20 cellular contexts compared by ENCODE assay signal in the genomic region with DNA sequence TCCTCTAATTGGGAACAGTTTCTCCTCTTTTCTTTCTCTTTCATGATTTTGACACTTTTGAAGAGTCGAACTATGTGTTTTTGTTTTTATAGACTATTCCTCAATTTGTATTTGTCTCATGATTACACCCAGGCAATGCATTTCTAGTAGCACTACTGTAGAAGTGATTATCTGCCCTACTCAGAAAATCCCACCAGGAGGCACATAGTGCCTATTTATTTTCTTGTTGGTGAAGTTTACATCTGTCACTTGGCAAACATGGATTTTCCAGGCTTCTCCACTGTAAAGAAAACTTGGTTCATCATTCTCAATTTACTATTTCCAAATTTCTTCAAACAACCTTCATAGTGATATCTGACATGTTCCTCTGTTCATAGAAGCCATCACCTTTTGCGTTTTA.
DNase-seq lines count a peak whose midpoint lies in the region; ATAC-seq, FAIRE-seq and TF ChIP-seq lines count a peak whose summit lies in the region.
"Had no signal": no experiment of that assay in that cellular context is flagged by ENCODE, and none has a peak within 500 bp of the region (broad histone marks: within the 10 kb centered on the region; RNA-seq: fewer than 3 reads in every experiment).

No MANE protein-coding gene starts in this region.

- no peaks in the 10 kb centered on the region for H3K9me3 ChIP-seq in liver (ENCODE audit: control insufficient read depth in 4 of 4, low read length in 3 of 4)
- no peaks in the 10 kb centered on the region for H3K9me3 ChIP-seq in HepG2 (ENCODE audit: low read length)
- no peaks in the 10 kb centered on the region for H3K9me3 ChIP-seq in WERI-Rb-1 (ENCODE audit: severe bottlenecking)
- H3K9me3 ChIP-seq in mesenchymal stem cell (ENCODE audit: control insufficient read depth, low read length): no peaks in the 10 kb centered on the region
- H3K9me3 ChIP-seq in mucosa of descending colon: no peaks in the 10 kb centered on the region

- H4K91ac ChIP-seq in mesenchymal stem cell (ENCODE audit: low read length): no peak overlapping the region

- TF ChIP-seq CTCF in liver (IDR thresholded peaks at IDR 0.05; ENCODE audit: low read depth, low read length, missing input control) (peak; percentile 29), HepG2 (CRISPR knock-in tag; IDR thresholded peaks at IDR 0.05) (no peak), WERI-Rb-1 (IDR thresholded peaks at IDR 0.05; ENCODE audit: low read depth, low read length) (0 out of 2 replicates have a peak, but pooled peaks have one; percentile 17), type B pancreatic cell (conservative IDR thresholded peaks at IDR 0.05) (peak; percentile 33), mucosa of descending colon (IDR thresholded peaks at IDR 0.05) (no peak)

- no peak overlapping the region for H2AK5ac ChIP-seq in mesenchymal stem cell (ENCODE audit: low read length, severe bottlenecking)

- peaks cover 4% of the 10 kb centered on the region for H3K9me3 Mint-ChIP-seq in type B pancreatic cell
- H3K9me3 Mint-ChIP-seq: CD4-positive, alpha-beta T cell had no signal

- no peak overlapping the region for H3K4me2 ChIP-seq in HepG2 (ENCODE audit: low read depth, low read length)
- no peak overlapping the region for H3K4me2 ChIP-seq in mesenchymal stem cell (ENCODE audit: low read length, poor library complexity, severe bottlenecking)
- H3K4me2 ChIP-seq: KMS-11 had no signal

- no peak for DNase-seq in HepG2 (ENCODE audit: low spot score)
- no peak for DNase-seq in WERI-Rb-1
- peak; percentile 1 for DNase-seq in mesenchymal stem cell
- DNase-seq in type B pancreatic cell (ENCODE audit: extremely low spot score, unreplicated experiment): no peak
- no peak for DNase-seq in RPMI8226
- DNase-seq in GM19240 (ENCODE audit: insufficient read length, low spot score): no peak
- no peak for DNase-seq in mucosa of descending colon
- DNase-seq: ACHN; AML-193; CD4-positive, alpha-beta T cell; DND-41; NCI-H1092; NCI-H69; OCI-M1; T-cell had no signal

- H2BK12ac ChIP-seq in mesenchymal stem cell (ENCODE audit: low read length in 2 of 2): no peak overlapping the region

- POLR2A ChIA-PET in HepG2 (lab: Yijun Ruan, JAX): no interaction called here

- no peak overlapping the region for H3K4me3 Mint-ChIP-seq in type B pancreatic cell
- H3K4me3 Mint-ChIP-seq: CD4-positive, alpha-beta T cell; T-cell had no signal

- H3K27ac Mint-ChIP-seq in type B pancreatic cell: no peak overlapping the region
- H3K27ac Mint-ChIP-seq: CD4-positive, alpha-beta T cell; T-cell had no signal

- no TSS peak for BruUV-seq in HepG2 (replicated peaks; lab: Mats Ljungman, UMichigan)

- WGBS in liver: 89% methylated on average over 2 of the region's 2 CpGs
- WGBS in HepG2 (ENCODE audit: low lambda C conversion rate): 0% methylated on average over 2 of the region's 2 CpGs
- no CpG with 5 or more reads among the region's 2 CpGs for WGBS in mesenchymal stem cell

- no peaks in the 10 kb centered on the region for H3K79me2 ChIP-seq in HepG2 (ENCODE audit: insufficient read depth, low read length)

- no peak for TF ChIP-seq POLR2A in HepG2 (IDR thresholded peaks at IDR 0.05; ENCODE audit: insufficient read depth in 1 of 2, low read depth in 2 of 2, low read length in 2 of 2)

- H3K36me3 ChIP-seq in liver (ENCODE audit: control insufficient read depth in 4 of 4, insufficient read depth in 3 of 4, low read depth in 1 of 4, low read length in 3 of 4) (no peaks in the 10 kb centered on the region), HepG2 (replicated peaks in 1 of 2; ENCODE audit: control insufficient read depth in 1 of 2, insufficient read depth in 2 of 2, low read length in 2 of 2) (no peaks in the 10 kb centered on the region), WERI-Rb-1 (no peaks in the 10 kb centered on the region), mesenchymal stem cell (ENCODE audit: control insufficient read depth in 1 of 2, insufficient read depth in 2 of 2, low read depth in 1 of 2, low read length in 2 of 2) (no peaks in the 10 kb centered on the region), mucosa of descending colon (ENCODE audit: low read depth) (no peaks in the 10 kb centered on the region)

- no peaks in the 10 kb centered on the region for H3K27me3 ChIP-seq in liver (ENCODE audit: control insufficient read depth in 4 of 4, insufficient read depth in 4 of 4, low read length in 3 of 4)
- H3K27me3 ChIP-seq in HepG2 (ENCODE audit: control insufficient read depth in 1 of 2, insufficient read depth in 2 of 2, low read length in 2 of 2): no peaks in the 10 kb centered on the region
- no peaks in the 10 kb centered on the region for H3K27me3 ChIP-seq in WERI-Rb-1 (ENCODE audit: insufficient read depth, low read depth, severe bottlenecking)
- no peaks in the 10 kb centered on the region for H3K27me3 ChIP-seq in mesenchymal stem cell (ENCODE audit: control insufficient read depth in 1 of 2, insufficient read depth in 1 of 2, low read length in 2 of 2)

- ATAC-seq in HepG2 (no peak), mucosa of descending colon (no peak)
- ATAC-seq: GM12878, T-cell had no signal

- intact Hi-C loops in HepG2 (cut with micrococcal nuclease; ENCODE audit: unreplicated experiment) (no loop called here), mucosa of descending colon (cut with DNase I, micrococcal nuclease) (no loop called here)

- no peaks in the 10 kb centered on the region for H3K79me1 ChIP-seq in mesenchymal stem cell (replicated peaks; ENCODE audit: low read length, poor library complexity, severe bottlenecking)

- no peak overlapping the region for H3K18ac ChIP-seq in mesenchymal stem cell (ENCODE audit: low read depth in 1 of 2, low read length in 2 of 2)

- FAIRE-seq in HepG2 (lab: Jason Lieb, UNC): no peak
- FAIRE-seq: G401.6, GM12878, H1 had no signal

- H4K20me1 ChIP-seq in HepG2 (ENCODE audit: insufficient read depth, low read length): no peaks in the 10 kb centered on the region

- no peak overlapping the region for H3K4me3 ChIP-seq in liver (ENCODE audit: low read depth in 1 of 3, low read length in 3 of 3)
- H3K4me3 ChIP-seq in HepG2 (replicated peaks in 1 of 3; ENCODE audit: insufficient read depth in 1 of 3, low read depth in 2 of 3, low read length in 3 of 3): no peak overlapping the region
- no peak overlapping the region for H3K4me3 ChIP-seq in WERI-Rb-1 (ENCODE audit: low read depth, low read length)
- H3K4me3 ChIP-seq in mesenchymal stem cell (ENCODE audit: insufficient read depth in 1 of 2, low read depth in 1 of 2, low read length in 2 of 2): no peak overlapping the region
- no peak overlapping the region for H3K4me3 ChIP-seq in mucosa of descending colon
- H3K4me3 ChIP-seq: GM12878 had no signal

- H3K4me1 ChIP-seq in liver (ENCODE audit: control insufficient read depth in 4 of 4, insufficient read depth in 4 of 4, low read length in 3 of 4) (no peaks in the 10 kb centered on the region), HepG2 (ENCODE audit: insufficient read depth, low read length) (no peaks in the 10 kb centered on the region), mesenchymal stem cell (ENCODE audit: control insufficient read depth, insufficient read depth, low read depth, low read length) (no peaks in the 10 kb centered on the region), mucosa of descending colon (ENCODE audit: low read depth) (no peaks in the 10 kb centered on the region)

- no peak overlapping the region for H2BK120ac ChIP-seq in mesenchymal stem cell (ENCODE audit: low read depth, low read length)

- CTCF ChIA-PET in HepG2 (lab: Yijun Ruan, JAX; ENCODE audit: low intra/inter-chr PET ratio, low total read pairs): no interaction called here

- H3K23ac ChIP-seq in mesenchymal stem cell (ENCODE audit: low read length in 2 of 2): no peak overlapping the region

- peaks cover 19% of the 10 kb centered on the region for H3K27me3 Mint-ChIP-seq in type B pancreatic cell
- H3K27me3 Mint-ChIP-seq: CD4-positive, alpha-beta T cell had no signal

- H3K4ac ChIP-seq in mesenchymal stem cell (ENCODE audit: low read depth in 1 of 2, low read length in 2 of 2): no peak overlapping the region

- H2AFZ ChIP-seq in HepG2 (ENCODE audit: low read length) (no peak overlapping the region), mesenchymal stem cell (ENCODE audit: low read depth, low read length) (no peak overlapping the region)

- no peak for TF ChIP-seq EP300 in HepG2 (IDR thresholded peaks at IDR 0.05; ENCODE audit: low read depth in 2 of 2, low read length in 2 of 2)
- no peak for TF ChIP-seq EP300 in HepG2 (CRISPR knock-in tag; IDR thresholded peaks at IDR 0.05; ENCODE audit: borderline replicate concordance)

- in situ Hi-C loops in HepG2 (cut with HindIII; ENCODE audit: extremely low pct_ligation_motif_present, low pct_unique_long_range_greater_than_20kb): no loop called here

- no peak overlapping the region for H3K14ac ChIP-seq in mesenchymal stem cell (ENCODE audit: low read length in 2 of 2)

- no peak overlapping the region for H4K8ac ChIP-seq in mesenchymal stem cell (ENCODE audit: low read length)

- H3K27ac ChIP-seq in liver (ENCODE audit: low read depth in 1 of 2, low read length in 2 of 2) (no peak overlapping the region), HepG2 (ENCODE audit: extremely low read length, insufficient read depth, low read length) (no peak overlapping the region), WERI-Rb-1 (no peak overlapping the region; the same call in 1 of the 2 replicates), mesenchymal stem cell (ENCODE audit: low read length, poor library complexity, severe bottlenecking) (no peak overlapping the region)
- H3K27ac ChIP-seq: KMS-11 had no signal

- no peaks in the 10 kb centered on the region for H3K36me3 Mint-ChIP-seq in type B pancreatic cell
- H3K36me3 Mint-ChIP-seq: T-cell had no signal

- H2BK15ac ChIP-seq in mesenchymal stem cell (ENCODE audit: low read depth, poor library complexity, severe bottlenecking): no peak overlapping the region

- no peak overlapping the region for H2BK5ac ChIP-seq in mesenchymal stem cell (ENCODE audit: low read depth, low read length, poor library complexity, severe bottlenecking)

- peaks cover 7% of the 10 kb centered on the region for H3K4me1 Mint-ChIP-seq in type B pancreatic cell (ENCODE audit: unreplicated experiment)
- H3K4me1 Mint-ChIP-seq: T-cell had no signal

- H3K9ac ChIP-seq in liver (ENCODE audit: low read depth in 1 of 2, low read length in 2 of 2) (no peak overlapping the region), HepG2 (ENCODE audit: insufficient read depth, low read depth, low read length) (no peak overlapping the region), mesenchymal stem cell (ENCODE audit: low read length) (no peak overlapping the region)
- H3K9ac ChIP-seq: KMS-11 had no signal

- TF ChIP-seq RAD21 in liver (IDR thresholded peaks at IDR 0.05): peak; percentile 68 to 74
- TF ChIP-seq RAD21 in HepG2 (CRISPR knock-in tag; IDR thresholded peaks at IDR 0.05): no peak

TF ChIP-seq in HepG2, 621 proteins besides CTCF, POLR2A, EP300 and RAD21 (continues in another document):
- TF ChIP-seq ZNF430 (CRISPR knock-in tag; IDR thresholded peaks at IDR 0.05) (no peak), ZZZ3 (CRISPR knock-in tag; IDR thresholded peaks at IDR 0.05; ENCODE audit: borderline replicate concordance) (no peak), CHD4 (IDR thresholded peaks at IDR 0.05; ENCODE audit: borderline replicate concordance, low read length) (no peak), SIX1 (CRISPR knock-in tag; IDR thresholded peaks at IDR 0.05; ENCODE audit: borderline replicate concordance) (no peak), TAF1 (CRISPR knock-in tag; IDR thresholded peaks at IDR 0.05) (no peak), RFXAP (CRISPR knock-in tag; IDR thresholded peaks at IDR 0.05; ENCODE audit: borderline replicate concordance) (no peak), HIVEP1 (CRISPR knock-in tag; IDR thresholded peaks at IDR 0.05) (no peak)

Comparison
In these comparisons a context has a peak if more than half of its experiments do, and no peak if none do; other contexts are left out.
1. CTCF ChIP-seq: peak in liver (single experiment), WERI-Rb-1 (single experiment) and type B pancreatic cell (single experiment); none in HepG2 (single experiment) and mucosa of descending colon (single experiment).